ENCODE assay signal across 16 cellular contexts in the genomic region with DNA sequence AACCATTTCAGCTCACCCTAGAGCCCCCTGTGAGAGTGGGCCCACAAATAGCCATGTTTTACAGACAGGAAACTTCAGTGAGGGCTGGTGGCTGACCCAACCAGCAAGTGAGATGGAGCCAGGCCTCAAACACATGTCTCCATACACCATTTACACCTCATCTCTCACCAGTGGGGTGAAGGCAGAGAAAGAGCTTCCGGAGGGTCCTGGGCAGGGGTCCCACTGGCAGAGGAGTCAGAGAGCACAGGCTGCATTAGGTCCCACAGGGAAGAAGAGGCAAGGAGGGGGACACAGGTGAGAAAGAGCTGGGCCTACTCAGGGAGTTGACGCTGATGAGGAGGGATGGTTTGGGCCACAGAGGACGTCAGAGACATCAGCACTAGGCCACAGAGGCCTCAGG.
DNase-seq lines count a peak whose midpoint lies in the region; ATAC-seq, FAIRE-seq and TF ChIP-seq lines count a peak whose summit lies in the region.
"Had no signal": no experiment of that assay in that cellular context is flagged by ENCODE, and none has a peak within 500 bp of the region (broad histone marks: within the 10 kb centered on the region; RNA-seq: fewer than 3 reads in every experiment).

No MANE protein-coding gene starts in this region.

- no peak for DNase-seq in cardiac muscle cell (ENCODE audit: low read depth in 1 of 2, low spot score in 1 of 2)
- DNase-seq in heart left ventricle = no peak
- DNase-seq in osteocyte (ENCODE audit: extremely low spot score, unreplicated experiment) = peak; percentile 70
- DNase-seq in urothelium cell line (ENCODE audit: low spot score) = no peak
- DNase-seq in hippocampal formation (lab: John Stamatoyannopoulos, UW) = no peak
- DNase-seq in hypothalamus (lab: John Stamatoyannopoulos, UW) = no peak
- DNase-seq: HFFc6, Kasumi-1, NCI-H1930, NCI-H510A, SHP77 had no signal

- intact Hi-C loops in heart left ventricle (cut with DNase I) = loop anchor here in 2 of 10 donors (10.0 kb wide), 2 partner anchors 178 to 278 kb away; no protein-coding TSS in a partner anchor

- H3K9me3 Mint-ChIP-seq in brain (peaks cover 20 to 32% (median 24%) of the 10 kb centered on the region in 5 experiments), osteocyte (ENCODE audit: unreplicated experiment) (peaks cover 16% of the 10 kb centered on the region)

- no peak for TF ChIP-seq POLR2A in heart left ventricle (IDR thresholded peaks at IDR 0.05)

- peak; percentile 78 for FAIRE-seq in urothelium cell line (lab: Jason Lieb, UNC)
- FAIRE-seq: A549, RCC 7860 had no signal

- ATAC-seq in heart left ventricle (no peak), HG03159 (IDR thresholded peaks at IDR 0.05; ENCODE audit: unreplicated experiment) (no peak)
- ATAC-seq: A549, GM23338 had no signal

- H3K4me3 ChIP-seq in cardiac muscle cell (no peak overlapping the region), heart left ventricle (no peak overlapping the region)
- H3K4me3 ChIP-seq: A549, GM23338 had no signal

- TF ChIP-seq CTCF in cardiac muscle cell (IDR thresholded peaks at IDR 0.05; ENCODE audit: low read depth, low read length) (no peak), heart left ventricle (IDR thresholded peaks at IDR 0.05) (no peak), brain (conservative IDR thresholded peaks at IDR 0.05) (no peak), osteocyte (IDR thresholded peaks at IDR 0.05) (no peak)

- H3K4me1 Mint-ChIP-seq in brain (peaks cover 37% of the 10 kb centered on the region), osteocyte (ENCODE audit: unreplicated experiment) (no peaks in the 10 kb centered on the region)

- H3K27me3 ChIP-seq in cardiac muscle cell (no peaks in the 10 kb centered on the region), heart left ventricle (no peaks in the 10 kb centered on the region)

- H3K27ac Mint-ChIP-seq in brain (peak overlapping the region in 3 of 5 experiments; percentile 5 to 87 (median 86)), osteocyte (ENCODE audit: unreplicated experiment) (no peak overlapping the region)
- H3K27ac Mint-ChIP-seq: HFFc6 had no signal

- no peaks in the 10 kb centered on the region for H3K36me3 ChIP-seq in cardiac muscle cell
- H3K36me3 ChIP-seq in heart left ventricle = no peaks in the 10 kb centered on the region

- H3K27ac ChIP-seq in cardiac muscle cell (peak overlapping the region; percentile 63), heart left ventricle (no peak overlapping the region)
- H3K27ac ChIP-seq: A549 had no signal

- H3K27me3 Mint-ChIP-seq in brain (peaks cover 2% of the 10 kb centered on the region), osteocyte (ENCODE audit: unreplicated experiment) (peaks cover 10% of the 10 kb centered on the region)

- H3K36me3 Mint-ChIP-seq in brain (no peaks in the 10 kb centered on the region), osteocyte (ENCODE audit: unreplicated experiment) (no peaks in the 10 kb centered on the region)

- 92 to 96% (median 94%) methylated on average over 3 of the region's 3 CpGs for WGBS in heart left ventricle, 4 donors

- H3K4me1 ChIP-seq in cardiac muscle cell (ENCODE audit: low read depth) (peaks cover 49% of the 10 kb centered on the region), heart left ventricle (peaks cover 0 to 4% (median 0%) of the 10 kb centered on the region in 12 donors)
- H3K4me1 ChIP-seq: A549 had no signal

- H3K4me3 Mint-ChIP-seq in brain (peak overlapping the region in 1 of 5 experiments; percentile 9), osteocyte (ENCODE audit: unreplicated experiment) (no peak overlapping the region)
- H3K4me3 Mint-ChIP-seq: GM23338, HFFc6 had no signal

- H3K9me3 ChIP-seq in cardiac muscle cell (ENCODE audit: low read depth) = no peaks in the 10 kb centered on the region
- H3K9me3 ChIP-seq in heart left ventricle = peaks cover 0 to 23% (median 10%) of the 10 kb centered on the region in 12 donors
